Comparison of ENCODE assay signal across 8 cellular contexts in the genomic region with DNA sequence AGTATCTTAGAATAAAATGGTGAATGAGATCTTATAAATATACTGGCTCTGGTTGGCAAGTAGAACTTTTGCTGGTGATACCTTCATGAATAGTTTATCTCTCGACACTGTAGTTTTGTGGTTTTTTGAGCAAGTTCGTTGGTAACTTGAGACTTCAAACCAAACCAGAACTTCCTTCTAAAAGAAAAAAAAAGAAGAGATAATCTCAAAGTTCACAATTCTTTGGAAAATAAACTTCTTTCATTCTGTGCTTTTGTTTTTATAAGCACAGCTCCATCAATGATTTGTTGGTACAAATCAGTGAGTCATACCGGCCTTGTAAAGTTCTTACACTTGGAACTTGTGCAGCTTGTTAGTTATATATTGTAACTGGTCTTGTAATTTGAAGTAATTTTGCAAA. TPM values are rescaled to one million over a fixed set of nuclear protein-coding genes. Genes with fewer than 3 reads are reported as not detected.
DNase-seq lines count a peak whose midpoint lies in the region; FAIRE-seq and TF ChIP-seq lines count a peak whose summit lies in the region.

No MANE protein-coding gene starts in this region.

- H3K4me1 ChIP-seq in SJCRH30 = peaks cover 9% of the 10 kb centered on the region

- H3K27ac ChIP-seq in SJCRH30 = no peak overlapping the region

- H3K27me3 ChIP-seq in SJCRH30 = no peaks in the 10 kb centered on the region

- TF ChIP-seq CTCF in epithelial cell of esophagus (IDR thresholded peaks at IDR 0.05; ENCODE audit: insufficient read depth, low read depth, low read length, missing control alignments) = no peak

- no peak for FAIRE-seq in GM12891 (lab: Jason Lieb, UNC)

- DNase-seq in H4 (ENCODE audit: low spot score) (peak; percentile 80), SJCRH30 (peak in 1 of 2 experiments; percentile 16), epithelial cell of esophagus (ENCODE audit: low read depth) (peak; percentile 47), skeletal muscle cell (ENCODE audit: low read depth) (no peak), DMS53 treated with DMSO at 0.1 percent for 48 hours (lab: John Stamatoyannopoulos, UW; ENCODE audit: unreplicated experiment) (no peak), GM12891 (ENCODE audit: insufficient read length, low spot score) (no peak), kidney glomerular epithelial cell (lab: John Stamatoyannopoulos, UW) (no peak)
- no peak for DNase-seq in stimulated activated CD4-positive, alpha-beta T cell treated with anti-CD3 and anti-CD28 coated beads, Interleukin-4, amount 100 ng/mL, for 1 hour

- no peak for TF ChIP-seq POLR2A in GM12891 (IDR thresholded peaks at IDR 0.05; ENCODE audit: low read depth, low read length)

- H3K4me3 ChIP-seq in SJCRH30 (peak overlapping the region; percentile 87), epithelial cell of esophagus (ENCODE audit: low read length) (peak overlapping the region; percentile 11), skeletal muscle cell (ENCODE audit: low read depth, low read length) (peak overlapping the region; percentile 94)

- no peaks in the 10 kb centered on the region for H3K9me3 ChIP-seq in SJCRH30 (replicated peaks)

- H3K36me3 ChIP-seq in SJCRH30 = no peaks in the 10 kb centered on the region

TF ChIP-seq in GM12891, 5 proteins besides CTCF, POLR2A, EP300 and RAD21:
- TF ChIP-seq PAX5 (IDR thresholded peaks at IDR 0.05; ENCODE audit: insufficient read depth, low read length, severe bottlenecking) = no peak

RNA-seq across cellular contexts. Expression of a gene that starts 2.3 kb away (rescaled TPM):
- 8.3 and 11.8 TPM in 2 replicates for total RNA-seq in H4 (2014; rRNA removed; shearing (Covaris generic))
- total RNA-seq in SJCRH30 (2014; rRNA removed; shearing (Covaris generic)) = 55.6 and 56.3 TPM in 2 replicates
- polyA plus RNA-seq in GM12891 (2012; ENCODE audit: low read depth, missing spikeins) = 7.6 TPM

RNA-seq across cellular contexts. Expression of a gene that starts 26.3 kb away (rescaled TPM):
- total RNA-seq in H4 (2014; rRNA removed; shearing (Covaris generic)) = 5.7 and 6.0 TPM in 2 replicates
- 23.7 and 25.3 TPM in 2 replicates for total RNA-seq in SJCRH30 (2014; rRNA removed; shearing (Covaris generic))
- polyA plus RNA-seq in GM12891 (2012; ENCODE audit: low read depth, missing spikeins) = 5.7 TPM

RNA-seq across cellular contexts. Expression of a gene that starts 26.9 kb away (rescaled TPM):
- 6.9 and 9.4 TPM in 2 replicates for total RNA-seq in H4 (2014; rRNA removed; shearing (Covaris generic))
- 11.7 and 14.3 TPM in 2 replicates for total RNA-seq in SJCRH30 (2014; rRNA removed; shearing (Covaris generic))
- 19.3 TPM for polyA plus RNA-seq in GM12891 (2012; ENCODE audit: low read depth, missing spikeins)

RNA-seq across cellular contexts. Expression of a gene that starts 44.1 kb away (rescaled TPM):
- total RNA-seq in H4 (2014; rRNA removed; shearing (Covaris generic)) = not detected in 2 replicates
- total RNA-seq in SJCRH30 (2014; rRNA removed; shearing (Covaris generic)) = 0.18 and 1.2 TPM in 2 replicates
- polyA plus RNA-seq in GM12891 (2012; ENCODE audit: low read depth, missing spikeins) = 0.42 TPM

RNA-seq across cellular contexts. Expression of a gene that starts 47.8 kb away (rescaled TPM):
- total RNA-seq in H4 (2014; rRNA removed; shearing (Covaris generic)) = 8.4 and 12.6 TPM in 2 replicates
- total RNA-seq in SJCRH30 (2014; rRNA removed; shearing (Covaris generic)) = 96.5 and 104 TPM in 2 replicates
- polyA plus RNA-seq in GM12891 (2012; ENCODE audit: low read depth, missing spikeins) = not detected

Comparison
In these comparisons a context has a peak if more than half of its experiments do, and no peak if none do; other contexts are left out.
1. DNase-seq: peak in H4 (single experiment) and epithelial cell of esophagus (single experiment); none in skeletal muscle cell (single experiment), DMS53 treated with DMSO at 0.1 percent for 48 hours (single experiment), stimulated activated CD4-positive, alpha-beta T cell treated with anti-CD3 and anti-CD28 coated beads, Interleukin-4, amount 100 ng/mL, for 1 hour (single experiment), GM12891 (single experiment) and kidney glomerular epithelial cell (single experiment).
2. H3K4me3 ChIP-seq: peak in every context shown above with its lines; median percentile 94 in skeletal muscle cell; 87 in SJCRH30; 11 in epithelial cell of esophagus.